ENCODE assay signal across 33 cellular contexts in genomic region chrX:107552976-107553375, GRCh38.
"Had no signal": no experiment of that assay in that cellular context is flagged by ENCODE, and none has a peak within 500 bp of the region (broad histone marks: within the 10 kb centered on the region; RNA-seq: fewer than 3 reads in every experiment).

No MANE protein-coding gene starts in this region.

- H3K9me3 ChIP-seq: adrenal gland, ascending aorta, neutrophil, pancreas, prostate gland, sigmoid colon, upper lobe of right lung had no signal

- H3K27me3 ChIP-seq: ascending aorta, brain microvascular endothelial cell, neutrophil, sigmoid colon, upper lobe of right lung had no signal

- DNase-seq: activated CD4-positive, alpha-beta T cell treated with anti-CD3 and anti-CD28 coated beads for 36 hours; activated CD4-positive, alpha-beta T cell treated with anti-CD3 and anti-CD28 coated beads, Interleukin-2, amount 50 U/mL, for 4 hours; activated CD4-positive, CD25-positive, alpha-beta regulatory T cell; activated effector memory CD4-positive, alpha-beta T cell treated with Interleukin-2 at 50 U/mL for 16 hours; activated naive CD4-positive, alpha-beta T cell treated with Interleukin-2 at 50 U/mL for 16 hours; activated naive CD8-positive, alpha-beta T cell treated with anti-CD3 and anti-CD28 coated beads for 36 hours; activated T-cell treated with anti-CD3 and anti-CD28 coated beads for 4 hours; activated T-cell treated with anti-CD3 and anti-CD28 coated beads, Interleukin-2, amount 50 U/mL, for 72 hours; brain microvascular endothelial cell; dorsolateral prefrontal cortex; effector memory CD8-positive, alpha-beta T cell; foreskin fibroblast; hippocampal formation; left cardiac atrium; mammary epithelial cell; pancreas; retina; sigmoid colon; small intestine; stimulated activated CD4-positive, alpha-beta T cell treated with anti-CD3 and anti-CD28 coated beads, Interleukin-1b, Interleukin-23, amount 100 ng/mL, for 48 hours; stimulated activated CD4-positive, alpha-beta T cell treated with anti-CD3 and anti-CD28 coated beads, Interleukin-4, amount 100 ng/mL, for 4 hours; stimulated activated CD8-positive, alpha-beta memory T cell treated with anti-CD3 and anti-CD28 coated beads, Interleukin-4, amount 100 ng/mL, for 48 hours; stimulated activated naive CD8-positive, alpha-beta T cell treated with anti-CD3 and anti-CD28 coated beads, Interleukin-15, amount 100 ng/mL, for 72 hours; substantia nigra; T-helper 17 cell; T1000; upper lobe of right lung had no signal

- H3K36me3 ChIP-seq: adrenal gland, ascending aorta, brain microvascular endothelial cell, neutrophil, pancreas, prostate gland, sigmoid colon, upper lobe of right lung had no signal

- ATAC-seq: activated CD4-positive, alpha-beta T cell treated with anti-CD3 and anti-CD28 coated beads for 36 hours; activated T-cell treated with anti-CD3 and anti-CD28 coated beads, Interleukin-2, amount 50 U/mL, for 72 hours; effector memory CD8-positive, alpha-beta T cell; left cardiac atrium; pancreas; stimulated activated memory B cell treated with anti-CD40 and anti-IgM and Interleukin-4, amounts not matched to agents 10 μg/mL and 1 μg/mL and 100 μg/mL, for 72 hours; stimulated activated naive CD8-positive, alpha-beta T cell treated with anti-CD3 and anti-CD28 coated beads, Interleukin-15, amount 100 ng/mL, for 72 hours; T-helper 17 cell; upper lobe of right lung had no signal

- H3K4me1 ChIP-seq: adrenal gland, ascending aorta, pancreas, prostate gland, sigmoid colon, upper lobe of right lung had no signal

- H3K27ac ChIP-seq: adrenal gland, ascending aorta, brain microvascular endothelial cell, coronary artery, dorsolateral prefrontal cortex, neutrophil, pancreas, prostate gland, sigmoid colon, upper lobe of right lung had no signal

- H3K4me3 ChIP-seq: adrenal gland, ascending aorta, coronary artery, dorsolateral prefrontal cortex, pancreas, prostate gland, sigmoid colon, upper lobe of right lung had no signal
